In genomic region chr16:67426950-67427349, GRCh38 we compare ENCODE assay signal across 1 cellular context.
A peak's percentile ranks its signal among the peaks of the same experiment; 100 is the strongest.
TF ChIP-seq lines count a peak whose summit lies in the region.

No MANE protein-coding gene starts in this region.

TF ChIP-seq in HepG2, 621 proteins besides CTCF, POLR2A, EP300 and RAD21:
- TF ChIP-seq SKIL (CRISPR knock-in tag; IDR thresholded peaks at IDR 0.05; ENCODE audit: borderline replicate concordance) (0 out of 2 replicates have a peak, but pooled peaks have one; percentile 16), ZBTB3 (CRISPR knock-in tag; IDR thresholded peaks at IDR 0.05; ENCODE audit: borderline replicate concordance, low read depth) (no peak)
